In genomic region chr19:52665047-52665446, GRCh38 we compare ENCODE assay signal across 23 cellular contexts. TPM values are rescaled to one million over a fixed set of nuclear protein-coding genes. Genes with fewer than 3 reads are reported as not detected.
DNase-seq lines count a peak whose midpoint lies in the region; ATAC-seq and TF ChIP-seq lines count a peak whose summit lies in the region.
"Had no signal": no experiment of that assay in that cellular context is flagged by ENCODE, and none has a peak within 500 bp of the region (broad histone marks: within the 10 kb centered on the region; RNA-seq: fewer than 3 reads in every experiment).

No MANE protein-coding gene starts in this region.

- H3K4me3 ChIP-seq in HUES48 (ENCODE audit: low read depth, low read length), result no peak overlapping the region
- H3K4me3 ChIP-seq in iPS-20b (ENCODE audit: low read length), result no peak overlapping the region
- no peak overlapping the region for H3K4me3 ChIP-seq in CD8-positive, alpha-beta T cell (ENCODE audit: low read depth, low read length)
- H3K4me3 ChIP-seq: left lung, skin epidermis had no signal

- H3K27me3 ChIP-seq in HUES48 (ENCODE audit: control insufficient read depth, insufficient read depth, low read length) (no peaks in the 10 kb centered on the region), iPS-20b (ENCODE audit: insufficient read depth, low read length) (no peaks in the 10 kb centered on the region)
- H3K27me3 ChIP-seq in CD8-positive, alpha-beta T cell (ENCODE audit: insufficient read depth, low read length), result no peaks in the 10 kb centered on the region
- H3K27me3 ChIP-seq: left lung had no signal

- TF ChIP-seq CTCF in VCaP (conservative IDR thresholded peaks at IDR 0.05), result no peak
- no peak for TF ChIP-seq CTCF in osteocyte (IDR thresholded peaks at IDR 0.05)
- TF ChIP-seq CTCF in CD8-positive, alpha-beta T cell (IDR thresholded peaks at IDR 0.05), result no peak
- TF ChIP-seq CTCF in omental fat pad (IDR thresholded peaks at IDR 0.05), result no peak

- intact Hi-C loops in CD8-positive, alpha-beta T cell (cut with DNase I, micrococcal nuclease), result no loop called here

- H3K36me3 ChIP-seq in HUES48 (ENCODE audit: control insufficient read depth, insufficient read depth, low read length), result peaks cover 5% of the 10 kb centered on the region; the same call in 1 of the 2 replicates
- H3K36me3 ChIP-seq in iPS-20b (ENCODE audit: insufficient read depth, low read depth, low read length), result peaks cover 4% of the 10 kb centered on the region; the same call in 1 of the 2 replicates
- peaks cover 8% of the 10 kb centered on the region for H3K36me3 ChIP-seq in CD8-positive, alpha-beta T cell (ENCODE audit: insufficient read depth, low read length)

- H3K9me3 ChIP-seq in HUES48 (ENCODE audit: control insufficient read depth, insufficient read depth, low read length) (no peaks in the 10 kb centered on the region), iPS-20b (ENCODE audit: insufficient read depth, low read depth, low read length) (no peaks in the 10 kb centered on the region)
- H3K9me3 ChIP-seq in CD8-positive, alpha-beta T cell (ENCODE audit: low read length), result no peaks in the 10 kb centered on the region
- H3K9me3 ChIP-seq: SK-N-SH had no signal

- no peaks in the 10 kb centered on the region for H3K27me3 Mint-ChIP-seq in osteocyte (ENCODE audit: unreplicated experiment)
- no peaks in the 10 kb centered on the region for H3K27me3 Mint-ChIP-seq in CD8-positive, alpha-beta T cell (ENCODE audit: low read depth)
- H3K27me3 Mint-ChIP-seq: activated B cell treated with CpG ODN at 0.5 μM for 24 hours; CD4-positive, CD25-positive, alpha-beta regulatory T cell had no signal

- H3K36me3 Mint-ChIP-seq in osteocyte (ENCODE audit: unreplicated experiment), result peaks cover 14% of the 10 kb centered on the region
- peaks cover 51% of the 10 kb centered on the region for H3K36me3 Mint-ChIP-seq in CD8-positive, alpha-beta T cell

- no peaks in the 10 kb centered on the region for H3K9me3 Mint-ChIP-seq in osteocyte (ENCODE audit: unreplicated experiment)
- H3K9me3 Mint-ChIP-seq in CD8-positive, alpha-beta T cell, result no peaks in the 10 kb centered on the region
- H3K9me3 Mint-ChIP-seq: activated B cell treated with CpG ODN at 0.5 μM for 24 hours; brain; stimulated activated effector memory CD8-positive, alpha-beta T cell treated with anti-CD3 and anti-CD28 coated beads, Interleukin-12 subunit alpha, Interleukin-12 subunit beta, amount 100 ng/mL, for 72 hours had no signal

- no peak for ATAC-seq in CD8-positive, alpha-beta T cell
- ATAC-seq in GM18907 (IDR thresholded peaks at IDR 0.05; ENCODE audit: unreplicated experiment) (no peak), omental fat pad (ENCODE audit: low FRiP score) (no peak)
- ATAC-seq: left lung; stimulated activated effector memory CD8-positive, alpha-beta T cell treated with anti-CD3 and anti-CD28 coated beads, Interleukin-12 subunit alpha, Interleukin-12 subunit beta, amount 100 ng/mL, for 72 hours had no signal

- CTCF ChIA-PET in CD8-positive, alpha-beta T cell (lab: Charles Lee), result no interaction called here

- peak overlapping the region; percentile 20 for H3K27ac ChIP-seq in HUES48 (ENCODE audit: low read depth, low read length)
- H3K27ac ChIP-seq in VCaP, result peak overlapping the region; percentile 80
- H3K27ac ChIP-seq in iPS-20b (ENCODE audit: low read length), result no peak overlapping the region
- H3K27ac ChIP-seq in CD8-positive, alpha-beta T cell (ENCODE audit: low read depth, low read length), result no peak overlapping the region
- H3K27ac ChIP-seq: left lung, skin epidermis had no signal

- H3K4me1 ChIP-seq in HUES48 (ENCODE audit: control insufficient read depth, insufficient read depth, low read length) (peaks cover 25% of the 10 kb centered on the region), iPS-20b (ENCODE audit: insufficient read depth, low read length) (peaks cover 5% of the 10 kb centered on the region; the same call in 1 of the 2 replicates)
- H3K4me1 ChIP-seq in CD8-positive, alpha-beta T cell (ENCODE audit: insufficient read depth, low read length), result no peaks in the 10 kb centered on the region
- H3K4me1 ChIP-seq: left lung had no signal

- H3K4me3 Mint-ChIP-seq in osteocyte (ENCODE audit: unreplicated experiment), result no peak overlapping the region
- no peak overlapping the region for H3K4me3 Mint-ChIP-seq in CD8-positive, alpha-beta T cell
- H3K4me3 Mint-ChIP-seq: activated B cell treated with CpG ODN at 0.5 μM for 24 hours; brain; CD4-positive, CD25-positive, alpha-beta regulatory T cell; stimulated activated effector memory CD8-positive, alpha-beta T cell treated with anti-CD3 and anti-CD28 coated beads, Interleukin-12 subunit alpha, Interleukin-12 subunit beta, amount 100 ng/mL, for 72 hours had no signal

- peak overlapping the region; percentile 14 for H3K27ac Mint-ChIP-seq in osteocyte (ENCODE audit: unreplicated experiment)
- H3K27ac Mint-ChIP-seq in CD8-positive, alpha-beta T cell, result no peak overlapping the region
- H3K27ac Mint-ChIP-seq: activated B cell treated with CpG ODN at 0.5 μM for 24 hours had no signal

- H3K9ac ChIP-seq in HUES48 (ENCODE audit: low read depth, low read length) (no peak overlapping the region), iPS-20b (ENCODE audit: low read depth, low read length) (peak overlapping the region; percentile 25; the same call in 1 of the 2 replicates)
- H3K9ac ChIP-seq: SK-N-SH had no signal

- DNase-seq in osteocyte (ENCODE audit: extremely low spot score, unreplicated experiment), result no peak
- no peak for DNase-seq in CD8-positive, alpha-beta T cell
- no peak for DNase-seq in omental fat pad (ENCODE audit: low spot score)
- DNase-seq in NCI-H187 (lab: John Stamatoyannopoulos, UW), result no peak
- DNase-seq: activated B cell treated with CpG ODN at 0.5 μM for 24 hours; activated CD4-positive, alpha-beta T cell treated with anti-CD3 and anti-CD28 coated beads, Interleukin-2, amount 50 U/mL, for 48 hours; activated effector memory CD4-positive, alpha-beta T cell treated with anti-CD3 and anti-CD28 coated beads, Interleukin-2, amount 50 U/mL, for 16 hours; CD4-positive, CD25-positive, alpha-beta regulatory T cell; effector CD8-positive, alpha-beta T cell; glutamatergic neuron; left lung; NCI-H1105 treated with DMSO at 0.1 percent for 48 hours; NCI-H510A; RPMI8226; stimulated activated CD4-positive, alpha-beta T cell treated with anti-CD3 and anti-CD28 coated beads, Interleukin-2, amount 100 ng/mL, for 24 hours had no signal

- POLR2A ChIA-PET in CD8-positive, alpha-beta T cell (lab: Charles Lee), result no interaction called here

- H3K4me1 Mint-ChIP-seq in osteocyte (ENCODE audit: unreplicated experiment), result peaks cover 18% of the 10 kb centered on the region
- H3K4me1 Mint-ChIP-seq in CD8-positive, alpha-beta T cell (ENCODE audit: low read depth), result no peaks in the 10 kb centered on the region
- H3K4me1 Mint-ChIP-seq: activated B cell treated with CpG ODN at 0.5 μM for 24 hours, brain had no signal

RNA-seq across cellular contexts. Expression of gene ZNF83, which starts 26.9 kb away (rescaled TPM):
- 55.6 and 58.1 TPM in 2 replicates for total RNA-seq in osteocyte
- 10 to 100 TPM; 49.4 to 51.2 TPM for total RNA-seq in CD8-positive, alpha-beta T cell
- 10 to 100 TPM; 38.7 to 62.3 (median 51.8) TPM for total RNA-seq in omental fat pad

Comparison
In these comparisons a context has a peak if more than half of its experiments do, and no peak if none do; other contexts are left out.
1. H3K27ac ChIP-seq: peak in HUES48 (single experiment) and VCaP (single experiment); none in iPS-20b (single experiment) and CD8-positive, alpha-beta T cell (single experiment).